ENCODE assay signal across 1 cellular context in genomic region chr13:46297338-46297737, GRCh38.
TF ChIP-seq lines count a peak whose summit lies in the region.

No MANE protein-coding gene starts in this region.

TF ChIP-seq in HCT116, 20 proteins besides CTCF, POLR2A, EP300 and RAD21 (continued from another document):
- TF ChIP-seq ATF3 (IDR thresholded peaks at IDR 0.05), result no peak
- no peak for TF ChIP-seq ZBTB33 (IDR thresholded peaks at IDR 0.05; ENCODE audit: extremely low read depth, insufficient replicate concordance, low read length)
